8 cellular contexts compared by ENCODE assay signal in genomic region chr19:17766543-17767131, GRCh38. TPM values are rescaled to one million over a fixed set of nuclear protein-coding genes. Genes with fewer than 3 reads are reported as not detected.
DNase-seq lines count a peak whose midpoint lies in the region; ATAC-seq and TF ChIP-seq lines count a peak whose summit lies in the region.

No MANE protein-coding gene starts in this region.

- H2AFZ ChIP-seq in trophoblast cell (ENCODE audit: insufficient read depth, low read length, poor library complexity), result no peak overlapping the region

- POLR2A ChIA-PET in AG04449 (lab: Yijun Ruan, JAX), result interaction anchor here (0.6 kb wide), 1 partner anchor 264 kb away, joined by 3 read pairs; no protein-coding TSS in a partner anchor

- H3K27me3 ChIP-seq in heart left ventricle (no peaks in the 10 kb centered on the region), trophoblast cell (ENCODE audit: insufficient read depth, low read length) (no peaks in the 10 kb centered on the region)

- TF ChIP-seq POLR2A in heart left ventricle (IDR thresholded peaks at IDR 0.05), result no peak

- no peak overlapping the region for H3K23ac ChIP-seq in trophoblast cell (ENCODE audit: low read length)

- no peak overlapping the region for H3K27ac Mint-ChIP-seq in activated T-helper 1 cell treated with anti-CD3 and anti-CD28 coated beads, Interleukin-12 subunit alpha, Interleukin-12 subunit beta, Interleukin-2, Interleukin-4 antibody, amounts not matched to agents 30 ng/mL and 10 ng/mL and 1 ng/mL, durations not matched to agents 14 hours and 24 hours and 36 hours

- ATAC-seq in heart left ventricle (peak; percentile 32 to 92 (median 85)), GM19452 (IDR thresholded peaks at IDR 0.05; ENCODE audit: unreplicated experiment) (no peak)

- peaks cover 36% of the 10 kb centered on the region for H3K36me3 Mint-ChIP-seq in activated T-helper 1 cell treated with anti-CD3 and anti-CD28 coated beads, Interleukin-12 subunit alpha, Interleukin-12 subunit beta, Interleukin-2, Interleukin-4 antibody, amounts not matched to agents 30 ng/mL and 10 ng/mL and 1 ng/mL, durations not matched to agents 14 hours and 24 hours and 36 hours (ENCODE audit: low read depth)

- H4K8ac ChIP-seq in trophoblast cell (ENCODE audit: low read depth, low read length), result peak overlapping the region; percentile 44

- H3K4me2 ChIP-seq in trophoblast cell (ENCODE audit: low read length), result peak overlapping the region; percentile 43

- no peak overlapping the region for H4K12ac ChIP-seq in trophoblast cell (ENCODE audit: low read depth, low read length)

- no peak overlapping the region for H2AK5ac ChIP-seq in trophoblast cell (ENCODE audit: low read length)

- no peak overlapping the region for H3K18ac ChIP-seq in trophoblast cell (ENCODE audit: low read length)

- CTCF ChIA-PET in AG04449 (lab: Yijun Ruan, JAX), result interaction anchor here (0.9 to 3.2 kb wide), 30 partner anchors 9 to 377 kb away, joined by 3 to 18 read pairs (median 4); partner anchors contain the start of genes FCHO1, MAP1S and PGLS

- H3K79me2 ChIP-seq in trophoblast cell (ENCODE audit: control insufficient read depth, insufficient read depth, low read length, poor library complexity), result no peaks in the 10 kb centered on the region

- no peak overlapping the region for H2BK120ac ChIP-seq in trophoblast cell (ENCODE audit: insufficient read depth, low read length, poor library complexity)

- H3K79me1 ChIP-seq in trophoblast cell (ENCODE audit: low read length), result no peaks in the 10 kb centered on the region

- no peaks in the 10 kb centered on the region for H3K9me3 ChIP-seq in heart left ventricle
- H3K9me3 ChIP-seq in trophoblast cell (ENCODE audit: insufficient read depth, low read depth, low read length), result peaks cover 2% of the 10 kb centered on the region

- no peaks in the 10 kb centered on the region for H3K27me3 Mint-ChIP-seq in activated T-helper 1 cell treated with anti-CD3 and anti-CD28 coated beads, Interleukin-12 subunit alpha, Interleukin-12 subunit beta, Interleukin-2, Interleukin-4 antibody, amounts not matched to agents 30 ng/mL and 10 ng/mL and 1 ng/mL, durations not matched to agents 14 hours and 24 hours and 36 hours (ENCODE audit: insufficient read depth)

- peak; percentile 85 for TF ChIP-seq CTCF in AG04449 (IDR thresholded peaks at IDR 0.05; ENCODE audit: insufficient read depth, low read length, missing control alignments)
- peak; percentile 95 for TF ChIP-seq CTCF in GM12875 (IDR thresholded peaks at IDR 0.05; ENCODE audit: borderline replicate concordance, insufficient read depth, low read depth, low read length)
- peak; percentile 77 to 90 (median 79) for TF ChIP-seq CTCF in heart left ventricle (IDR thresholded peaks at IDR 0.05)

- H4K91ac ChIP-seq in trophoblast cell (ENCODE audit: low read depth, low read length), result no peak overlapping the region

- no peaks in the 10 kb centered on the region for H3K4me1 Mint-ChIP-seq in activated T-helper 1 cell treated with anti-CD3 and anti-CD28 coated beads, Interleukin-12 subunit alpha, Interleukin-12 subunit beta, Interleukin-2, Interleukin-4 antibody, amounts not matched to agents 30 ng/mL and 10 ng/mL and 1 ng/mL, durations not matched to agents 14 hours and 24 hours and 36 hours (ENCODE audit: low read depth)

- no peak overlapping the region for H3K4me3 Mint-ChIP-seq in activated T-helper 1 cell treated with anti-CD3 and anti-CD28 coated beads, Interleukin-12 subunit alpha, Interleukin-12 subunit beta, Interleukin-2, Interleukin-4 antibody, amounts not matched to agents 30 ng/mL and 10 ng/mL and 1 ng/mL, durations not matched to agents 14 hours and 24 hours and 36 hours

- no peak overlapping the region for H2BK5ac ChIP-seq in trophoblast cell (ENCODE audit: low read depth, low read length, poor library complexity)

- H3K4me1 ChIP-seq in heart left ventricle (peaks cover 0 to 13% (median 6%) of the 10 kb centered on the region in 12 donors), trophoblast cell (ENCODE audit: control insufficient read depth in 1 of 2, insufficient read depth in 2 of 2, low read length in 2 of 2) (no peaks in the 10 kb centered on the region)

- no peak overlapping the region for H3K9ac ChIP-seq in trophoblast cell (ENCODE audit: low read length)

- intact Hi-C loops in activated T-helper 1 cell treated with anti-CD3 and anti-CD28 coated beads, Interleukin-12 subunit alpha, Interleukin-12 subunit beta, Interleukin-2, Interleukin-4 antibody, amounts not matched to agents 30 ng/mL and 10 ng/mL and 1 ng/mL, durations not matched to agents 14 hours and 24 hours and 36 hours (cut with micrococcal nuclease), result loop anchor here (1.0 kb wide), 1 partner anchor 62 kb away; no protein-coding TSS in a partner anchor
- intact Hi-C loops in heart left ventricle (cut with DNase I), result loop anchor here (1.0 to 10.0 kb wide), 10 partner anchors 59 to 312 kb away; no protein-coding TSS in a partner anchor

- peak overlapping the region; percentile 25 for H3K4me3 ChIP-seq in AG04449 (ENCODE audit: low read depth, low read length)
- no peak overlapping the region for H3K4me3 ChIP-seq in GM12875 (ENCODE audit: low read depth, low read length)
- peak overlapping the region in 5 of 12 donors; percentile 7 to 30 (median 25) for H3K4me3 ChIP-seq in heart left ventricle
- H3K4me3 ChIP-seq in trophoblast cell (ENCODE audit: low read depth, low read length), result no peak overlapping the region

- H3K36me3 ChIP-seq in heart left ventricle, result peaks cover 0 to 9% (median 0%) of the 10 kb centered on the region in 9 donors
- no peaks in the 10 kb centered on the region for H3K36me3 ChIP-seq in trophoblast cell (ENCODE audit: control insufficient read depth in 1 of 2, insufficient read depth in 2 of 2, low read length in 2 of 2)

- H3K14ac ChIP-seq in trophoblast cell (ENCODE audit: low read length), result no peak overlapping the region

- H3K27ac ChIP-seq in heart left ventricle, result no peak overlapping the region
- no peak overlapping the region for H3K27ac ChIP-seq in trophoblast cell (ENCODE audit: low read depth, low read length)

- WGBS in heart left ventricle, 4 donors, result 5 to 13% (median 10%) methylated on average over 22 to 29 of the region's 29 CpGs
- WGBS in trophoblast cell (ENCODE audit: extremely low coverage, insufficient coverage, insufficient read length), result no CpG with 5 or more reads among the region's 29 CpGs

- H3K9me3 Mint-ChIP-seq in activated T-helper 1 cell treated with anti-CD3 and anti-CD28 coated beads, Interleukin-12 subunit alpha, Interleukin-12 subunit beta, Interleukin-2, Interleukin-4 antibody, amounts not matched to agents 30 ng/mL and 10 ng/mL and 1 ng/mL, durations not matched to agents 14 hours and 24 hours and 36 hours, result no peaks in the 10 kb centered on the region

- no peak overlapping the region for H3K4ac ChIP-seq in trophoblast cell (ENCODE audit: low read depth, low read length)

- DNase-seq in AG04449 (ENCODE audit: low read depth, low spot score) (no peak), NCI-H446 treated with DMSO at 0.1 percent for 48 hours (lab: John Stamatoyannopoulos, UW) (peak; percentile 53), heart left ventricle (peak; percentile 71 to 91 (median 80)), trophoblast cell (peak; percentile 76 to 91), SIG-M5 (lab: John Stamatoyannopoulos, UW) (no peak)
- DNase-seq in activated T-helper 1 cell treated with anti-CD3 and anti-CD28 coated beads, Interleukin-12 subunit alpha, Interleukin-12 subunit beta, Interleukin-2, Interleukin-4 antibody, amounts not matched to agents 30 ng/mL and 10 ng/mL and 1 ng/mL, durations not matched to agents 14 hours and 24 hours and 36 hours (ENCODE audit: low spot score), result peak; percentile 35

- H2BK12ac ChIP-seq in trophoblast cell (ENCODE audit: low read length), result no peak overlapping the region

RNA-seq across cellular contexts. Expression of gene FCHO1, which starts 15.4 kb away (rescaled TPM):
- 88.6 and 93.6 TPM in 2 replicates for total RNA-seq in activated T-helper 1 cell treated with anti-CD3 and anti-CD28 coated beads, Interleukin-12 subunit alpha, Interleukin-12 subunit beta, Interleukin-2, Interleukin-4 antibody, amounts not matched to agents 30 ng/mL and 10 ng/mL and 1 ng/mL, durations not matched to agents 14 hours and 24 hours and 36 hours
- total RNA-seq in heart left ventricle, result 1 to 10 TPM in 4 of 9 donors, under 1 TPM in 5; 0.29 to 3.3 (median 0.77) TPM
- under 1 TPM; 0.34 to 0.49 TPM for polyA plus RNA-seq in heart left ventricle
- 0.88 and 0.90 TPM in 2 replicates for polyA plus RNA-seq in trophoblast cell (2013)

RNA-seq across cellular contexts. Expression of gene B3GNT3, which starts 28.3 kb away (rescaled TPM):
- total RNA-seq in activated T-helper 1 cell treated with anti-CD3 and anti-CD28 coated beads, Interleukin-12 subunit alpha, Interleukin-12 subunit beta, Interleukin-2, Interleukin-4 antibody, amounts not matched to agents 30 ng/mL and 10 ng/mL and 1 ng/mL, durations not matched to agents 14 hours and 24 hours and 36 hours, result not detected in 2 replicates
- not detected for total RNA-seq in heart left ventricle
- not detected for polyA plus RNA-seq in heart left ventricle
- 0.19 TPM in 2 replicates for polyA plus RNA-seq in trophoblast cell (2013)

RNA-seq across cellular contexts. Expression of gene MAP1S, which starts 47.4 kb away (rescaled TPM):
- total RNA-seq in activated T-helper 1 cell treated with anti-CD3 and anti-CD28 coated beads, Interleukin-12 subunit alpha, Interleukin-12 subunit beta, Interleukin-2, Interleukin-4 antibody, amounts not matched to agents 30 ng/mL and 10 ng/mL and 1 ng/mL, durations not matched to agents 14 hours and 24 hours and 36 hours, result 81.7 and 83.7 TPM in 2 replicates
- 10 to 100 TPM; 19.5 to 47.9 (median 24.1) TPM for total RNA-seq in heart left ventricle
- 10 to 100 TPM; 17.1 to 20.0 TPM for polyA plus RNA-seq in heart left ventricle
- polyA plus RNA-seq in trophoblast cell (2013), result 41.8 and 44.0 TPM in 2 replicates

RNA-seq across cellular contexts. Expression of gene INSL3, which starts 54.7 kb away (rescaled TPM):
- 8.7 and 9.3 TPM in 2 replicates for total RNA-seq in activated T-helper 1 cell treated with anti-CD3 and anti-CD28 coated beads, Interleukin-12 subunit alpha, Interleukin-12 subunit beta, Interleukin-2, Interleukin-4 antibody, amounts not matched to agents 30 ng/mL and 10 ng/mL and 1 ng/mL, durations not matched to agents 14 hours and 24 hours and 36 hours
- under 1 TPM in 1 of 9 donors, not detected in 8; 0.56 TPM for total RNA-seq in heart left ventricle
- polyA plus RNA-seq in heart left ventricle, result not detected
- polyA plus RNA-seq in trophoblast cell (2013), result 0.08 and 0.10 TPM in 2 replicates

Comparison
In these comparisons a context has a peak if more than half of its experiments do, and no peak if none do; other contexts are left out.
1. DNase-seq: peak in NCI-H446 treated with DMSO at 0.1 percent for 48 hours (single experiment), activated T-helper 1 cell treated with anti-CD3 and anti-CD28 coated beads, Interleukin-12 subunit alpha, Interleukin-12 subunit beta, Interleukin-2, Interleukin-4 antibody, amounts not matched to agents 30 ng/mL and 10 ng/mL and 1 ng/mL, durations not matched to agents 14 hours and 24 hours and 36 hours (single experiment), heart left ventricle (5 of 5) and trophoblast cell (2 of 2); none in AG04449 (single experiment) and SIG-M5 (single experiment).
2. RNA of gene FCHO1, which starts 15.4 kb away (total RNA-seq): 88.6 to 93.6 TPM in activated T-helper 1 cell treated with anti-CD3 and anti-CD28 coated beads, Interleukin-12 subunit alpha, Interleukin-12 subunit beta, Interleukin-2, Interleukin-4 antibody, amounts not matched to agents 30 ng/mL and 10 ng/mL and 1 ng/mL, durations not matched to agents 14 hours and 24 hours and 36 hours; 0.29 to 3.3 TPM in heart left ventricle; every median in the first group is over 10 times any median in the second.
3. Peak in every context shown above with its lines, with median percentiles within 50 percentile points of each other: CTCF ChIP-seq.